11 cellular contexts compared by ENCODE assay signal in genomic region chr6:106778943-106779342, GRCh38.
"Had no signal": no experiment of that assay in that cellular context is flagged by ENCODE, and none has a peak within 500 bp of the region (broad histone marks: within the 10 kb centered on the region; RNA-seq: fewer than 3 reads in every experiment).

No MANE protein-coding gene starts in this region.

- H3K27ac ChIP-seq: GM23248 had no signal

- H2AFZ ChIP-seq: GM23248, GM23338 had no signal

- H3K4me2 ChIP-seq: GM23338 had no signal

- H3K4me1 ChIP-seq: HAP-1 had no signal

- H3K9ac ChIP-seq: GM23248 had no signal

- H3K4me3 Mint-ChIP-seq: GM23338, H9, HFFc6 had no signal

- ATAC-seq: GM23338, HCT116 had no signal

- FAIRE-seq: H1, H54 had no signal

- H3K9me3 Mint-ChIP-seq: HFFc6 had no signal

- H3K4me3 ChIP-seq: GM23248, GM23338, HAP-1 had no signal

- H3K36me3 ChIP-seq: HAP-1 had no signal

- DNase-seq: GM23248, GOT3, H7, H9, HCEC 1CT, HFFc6 had no signal

- H3K27ac Mint-ChIP-seq: GM23338, H9, HFFc6 had no signal
